Comparison of ENCODE assay signal across 1 cellular context in genomic region chr17:32926789-32927188, GRCh38. TPM values are rescaled to one million over a fixed set of nuclear protein-coding genes. Genes with fewer than 3 reads are reported as not detected.
"Had no signal": no experiment of that assay in that cellular context is flagged by ENCODE, and none has a peak within 500 bp of the region (broad histone marks: within the 10 kb centered on the region; RNA-seq: fewer than 3 reads in every experiment).

No MANE protein-coding gene starts in this region.

RNA-seq across cellular contexts. Expression of gene TMEM98, which starts 1.2 kb away (rescaled TPM):
- total RNA-seq: naive thymus-derived CD8-positive, alpha-beta T cell had no signal
- polyA plus RNA-seq: naive thymus-derived CD8-positive, alpha-beta T cell had no signal
